8 cellular contexts compared by ENCODE assay signal in the genomic region with DNA sequence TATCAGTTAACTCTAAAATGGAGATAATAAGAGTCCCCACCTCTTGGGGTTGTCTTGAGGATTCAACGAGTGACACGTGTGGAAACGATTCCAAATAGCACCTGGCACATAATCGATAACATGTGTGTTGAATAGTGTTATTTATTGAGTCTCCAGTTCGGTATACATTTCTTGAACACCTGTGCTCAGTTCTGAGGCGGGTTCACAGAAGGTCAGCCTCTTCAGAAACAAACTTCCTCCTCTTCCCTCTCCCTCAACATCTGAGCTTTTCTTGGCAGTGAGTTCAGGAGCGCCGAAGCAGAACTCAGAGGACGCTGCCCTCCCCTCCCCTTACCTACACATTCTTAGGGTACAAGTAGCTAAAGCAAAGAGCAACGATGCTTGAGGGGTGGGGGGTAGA. TPM values are rescaled to one million over a fixed set of nuclear protein-coding genes. Genes with fewer than 3 reads are reported as not detected.
DNase-seq lines count a peak whose midpoint lies in the region; ATAC-seq and TF ChIP-seq lines count a peak whose summit lies in the region.

No MANE protein-coding gene starts in this region.

- POLR2A ChIA-PET in CD8-positive, alpha-beta T cell (lab: Charles Lee): no interaction called here

- H3K4me1 Mint-ChIP-seq in CD8-positive, alpha-beta T cell (ENCODE audit: low read depth): peaks cover 25% of the 10 kb centered on the region

- H3K27ac Mint-ChIP-seq in CD8-positive, alpha-beta T cell: no peak overlapping the region

- no peaks in the 10 kb centered on the region for H3K27me3 ChIP-seq in CD8-positive, alpha-beta T cell (ENCODE audit: insufficient read depth, low read length)
- H3K27me3 ChIP-seq in MG63: no peaks in the 10 kb centered on the region
- H3K27me3 ChIP-seq in ectodermal cell (ENCODE audit: control insufficient read depth, insufficient read depth, low read length, poor library complexity, severe bottlenecking): no peaks in the 10 kb centered on the region
- H3K27me3 ChIP-seq in neuron (ENCODE audit: insufficient read depth, low read length): no peaks in the 10 kb centered on the region

- peak overlapping the region; percentile 86 for H3K4me3 Mint-ChIP-seq in CD8-positive, alpha-beta T cell

- H3K9me3 Mint-ChIP-seq in CD8-positive, alpha-beta T cell: no peaks in the 10 kb centered on the region

- H3K4me1 ChIP-seq in CD8-positive, alpha-beta T cell (ENCODE audit: insufficient read depth, low read length): peaks cover 15% of the 10 kb centered on the region
- no peaks in the 10 kb centered on the region for H3K4me1 ChIP-seq in ectodermal cell (ENCODE audit: control insufficient read depth, insufficient read depth, low read length)
- peaks cover 15% of the 10 kb centered on the region for H3K4me1 ChIP-seq in neuron (ENCODE audit: insufficient read depth, low read length)

- intact Hi-C loops in CD8-positive, alpha-beta T cell (cut with DNase I, micrococcal nuclease): loop anchor here (5.0 kb wide), 3 partner anchors 357 to 1607 kb away; partner anchors contain the start of gene SCML1 (in 1 of the 2)

- H3K36me3 Mint-ChIP-seq in CD8-positive, alpha-beta T cell: peaks cover 7% of the 10 kb centered on the region

- no peak for TF ChIP-seq CTCF in CD8-positive, alpha-beta T cell (IDR thresholded peaks at IDR 0.05)

- CTCF ChIA-PET in CD8-positive, alpha-beta T cell (lab: Charles Lee): no interaction called here

- H2AFZ ChIP-seq in neuron (ENCODE audit: low read depth, low read length): no peak overlapping the region

- peak overlapping the region; percentile 82 for H3K27ac ChIP-seq in CD8-positive, alpha-beta T cell (ENCODE audit: low read depth, low read length)
- no peak overlapping the region for H3K27ac ChIP-seq in ectodermal cell (ENCODE audit: insufficient read depth, low read depth, low read length, poor library complexity, severe bottlenecking)
- H3K27ac ChIP-seq in caudate nucleus (ENCODE audit: low read depth, low read length): no peak overlapping the region

- H3K9me3 ChIP-seq in CD8-positive, alpha-beta T cell (ENCODE audit: low read length): no peaks in the 10 kb centered on the region
- H3K9me3 ChIP-seq in MG63: no peaks in the 10 kb centered on the region
- no peaks in the 10 kb centered on the region for H3K9me3 ChIP-seq in ectodermal cell (ENCODE audit: control insufficient read depth, low read length)
- no peaks in the 10 kb centered on the region for H3K9me3 ChIP-seq in neuron (ENCODE audit: low read length)

- peak overlapping the region; percentile 62 for H3K4me3 ChIP-seq in CD8-positive, alpha-beta T cell (ENCODE audit: low read depth, low read length)
- H3K4me3 ChIP-seq in MG63: peak overlapping the region; percentile 83
- H3K4me3 ChIP-seq in ectodermal cell (ENCODE audit: insufficient read depth, low read depth, low read length): peak overlapping the region; percentile 72
- H3K4me3 ChIP-seq in neuron (ENCODE audit: low read length): peak overlapping the region; percentile 66

- WGBS in ectodermal cell, 2 experiments: 57 to 58% methylated on average over 8 to 10 of the region's 10 CpGs

- DNase-seq in CD8-positive, alpha-beta T cell: no peak
- DNase-seq in MG63 (no peak), caudate nucleus (lab: John Stamatoyannopoulos, UW) (no peak), NCI-H510A (lab: John Stamatoyannopoulos, UW) (no peak), pons (ENCODE audit: low spot score) (no peak)

- H3K27me3 Mint-ChIP-seq in CD8-positive, alpha-beta T cell (ENCODE audit: low read depth): no peaks in the 10 kb centered on the region

- no peak for ATAC-seq in CD8-positive, alpha-beta T cell
- ATAC-seq in HG02981 (IDR thresholded peaks at IDR 0.05; ENCODE audit: unreplicated experiment): no peak

- H3K36me3 ChIP-seq in CD8-positive, alpha-beta T cell (ENCODE audit: insufficient read depth, low read length): no peaks in the 10 kb centered on the region
- peaks cover 8% of the 10 kb centered on the region for H3K36me3 ChIP-seq in MG63
- H3K36me3 ChIP-seq in ectodermal cell (ENCODE audit: control insufficient read depth, insufficient read depth, low read length): no peaks in the 10 kb centered on the region
- peaks cover 1% of the 10 kb centered on the region for H3K36me3 ChIP-seq in neuron (ENCODE audit: insufficient read depth, low read length)

RNA-seq across cellular contexts. Expression of gene PDHA1, which starts 0.9 kb away (rescaled TPM):
- 100 to 1,000 TPM; 107 to 115 TPM for total RNA-seq in CD8-positive, alpha-beta T cell
- total RNA-seq in MG63 (2014; rRNA removed; shearing (Covaris generic); ENCODE audit: low replicate concordance): 158 and 347 TPM in 2 replicates
- polyA plus RNA-seq in ectodermal cell (2013, experiment 1 of 4): 205 TPM
- polyA plus RNA-seq in ectodermal cell (2013, experiment 2 of 4): 171 TPM
- 112 TPM for polyA plus RNA-seq in ectodermal cell (2013, experiment 3 of 4)
- 144 TPM for polyA plus RNA-seq in ectodermal cell (2013, experiment 4 of 4)
